In the genomic region with DNA sequence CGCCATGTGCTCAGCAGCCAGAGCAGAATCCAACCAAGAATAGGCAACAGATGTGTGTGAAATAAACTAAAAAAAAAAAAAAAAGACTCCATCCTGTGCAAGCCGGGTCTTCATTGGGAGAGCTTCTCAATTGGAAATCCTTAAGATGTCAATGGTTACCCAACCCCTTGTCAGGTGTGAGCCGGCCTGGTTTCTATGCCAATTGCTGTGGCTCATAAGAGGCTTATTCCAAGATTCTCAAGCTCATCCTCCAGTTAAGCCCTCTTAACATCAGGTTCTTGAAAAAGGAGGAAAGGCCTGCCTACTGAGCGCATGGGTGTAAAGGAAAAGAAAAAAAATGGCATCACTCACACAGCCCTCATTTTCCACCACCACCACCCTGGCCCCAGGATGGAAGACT, we compare ENCODE assay signal across 18 cellular contexts.
DNase-seq lines count a peak whose midpoint lies in the region; ATAC-seq and TF ChIP-seq lines count a peak whose summit lies in the region.
"Had no signal": no experiment of that assay in that cellular context is flagged by ENCODE, and none has a peak within 500 bp of the region (broad histone marks: within the 10 kb centered on the region; RNA-seq: fewer than 3 reads in every experiment).

No MANE protein-coding gene starts in this region.

- H3K9ac ChIP-seq in subcutaneous abdominal adipose tissue (ENCODE audit: low read length in 5 of 5): no peak overlapping the region

- H3K27ac ChIP-seq in esophagus muscularis mucosa (replicated peaks in 1 of 4) (no peak overlapping the region), subcutaneous abdominal adipose tissue (ENCODE audit: low read depth, low read length) (peak overlapping the region; percentile 0)

- no peak for ATAC-seq in GM21529 (IDR thresholded peaks at IDR 0.05; ENCODE audit: unreplicated experiment)
- ATAC-seq: GM12878 had no signal

- no peak for TF ChIP-seq EP300 in esophagus muscularis mucosa (IDR thresholded peaks at IDR 0.05)

- H3K36me3 ChIP-seq in esophagus muscularis mucosa (no peaks in the 10 kb centered on the region), subcutaneous abdominal adipose tissue (ENCODE audit: control insufficient read depth in 5 of 5, insufficient read depth in 5 of 5, low read length in 5 of 5) (no peaks in the 10 kb centered on the region)

- no peaks in the 10 kb centered on the region for H3K27me3 ChIP-seq in esophagus muscularis mucosa
- H3K27me3 ChIP-seq in subcutaneous abdominal adipose tissue (ENCODE audit: control insufficient read depth in 5 of 5, insufficient read depth in 4 of 5, low read length in 5 of 5): no peaks in the 10 kb centered on the region

- H3K4me1 ChIP-seq in esophagus muscularis mucosa (peaks cover 0 to 11% (median 0%) of the 10 kb centered on the region in 4 donors), subcutaneous abdominal adipose tissue (ENCODE audit: control insufficient read depth in 5 of 5, insufficient read depth in 5 of 5, low read length in 5 of 5) (peaks cover 0 to 31% (median 13%) of the 10 kb centered on the region in 5 donors)

- intact Hi-C loops in esophagus muscularis mucosa (cut with DNase I): no loop called here

- TF ChIP-seq POLR2A in esophagus muscularis mucosa (IDR thresholded peaks at IDR 0.05; ENCODE audit: low read depth): no peak

- no peak overlapping the region for H3K4me3 Mint-ChIP-seq in nephron
- H3K4me3 Mint-ChIP-seq: CD4-positive, alpha-beta memory T cell had no signal

- DNase-seq in NCI-H82 treated with DMSO at 0.1 percent for 48 hours (lab: John Stamatoyannopoulos, UW; ENCODE audit: unreplicated experiment) (peak; percentile 73), esophagus muscularis mucosa (ENCODE audit: extremely low spot score) (peak; percentile 12), H4 (ENCODE audit: low spot score) (no peak), GM10266 (ENCODE audit: extremely low spot score) (no peak), NOMO-1 treated with DMSO at 0.1 percent for 48 hours (lab: John Stamatoyannopoulos, UW; ENCODE audit: unreplicated experiment) (no peak)
- DNase-seq: C1 segment of cervical spinal cord; Calu3; CD4-positive, alpha-beta memory T cell; COR-L47; DMS153; DND-41; GOT3; H7; HCEC 1CT had no signal

- H3K9me3 ChIP-seq in esophagus muscularis mucosa (peaks cover 0 to 7% (median 0%) of the 10 kb centered on the region in 4 donors), subcutaneous abdominal adipose tissue (ENCODE audit: control insufficient read depth in 5 of 5, low read length in 5 of 5) (peaks cover 0 to 4% (median 0%) of the 10 kb centered on the region in 5 donors)

- no peaks in the 10 kb centered on the region for H3K9me3 Mint-ChIP-seq in nephron

- WGBS in esophagus muscularis mucosa: 74% methylated on average over 4 of the region's 4 CpGs

- TF ChIP-seq CTCF in esophagus muscularis mucosa (IDR thresholded peaks at IDR 0.05): no peak
- TF ChIP-seq CTCF in nephron (IDR thresholded peaks at IDR 0.05; ENCODE audit: unreplicated experiment in 3 of 3): no peak
- TF ChIP-seq CTCF in GM10266 (IDR thresholded peaks at IDR 0.05; ENCODE audit: control insufficient read depth, insufficient read depth, low read depth, missing control alignments): no peak

- no peak overlapping the region for H3K4me3 ChIP-seq in esophagus muscularis mucosa
- H3K4me3 ChIP-seq in subcutaneous abdominal adipose tissue (ENCODE audit: low read depth in 1 of 5, low read length in 5 of 5): no peak overlapping the region
- H3K4me3 ChIP-seq: GM12878 had no signal

- no peaks in the 10 kb centered on the region for H3K27me3 Mint-ChIP-seq in nephron (ENCODE audit: low read depth)
- H3K27me3 Mint-ChIP-seq: CD4-positive, alpha-beta memory T cell had no signal

- peaks cover 48% of the 10 kb centered on the region for H3K4me1 Mint-ChIP-seq in nephron
- H3K4me1 Mint-ChIP-seq: CD4-positive, alpha-beta memory T cell had no signal

- H3K36me3 Mint-ChIP-seq in nephron (ENCODE audit: low read depth): no peaks in the 10 kb centered on the region
- H3K36me3 Mint-ChIP-seq: CD4-positive, alpha-beta memory T cell had no signal

- peak overlapping the region in 2 of 3 experiments; percentile 11 to 47 for H3K27ac Mint-ChIP-seq in nephron
- H3K27ac Mint-ChIP-seq: CD4-positive, alpha-beta memory T cell had no signal

Comparison
In these comparisons a context has a peak if more than half of its experiments do, and no peak if none do; other contexts are left out.
1. DNase-seq: peak in NCI-H82 treated with DMSO at 0.1 percent for 48 hours (single experiment) and esophagus muscularis mucosa (single experiment); none in H4 (single experiment), GM10266 (single experiment) and NOMO-1 treated with DMSO at 0.1 percent for 48 hours (single experiment).